ENCODE assay signal across 8 cellular contexts in genomic region chr19:45817010-45817724, GRCh38. TPM values are rescaled to one million over a fixed set of nuclear protein-coding genes. Genes with fewer than 3 reads are reported as not detected.
DNase-seq lines count a peak whose midpoint lies in the region; ATAC-seq, FAIRE-seq and TF ChIP-seq lines count a peak whose summit lies in the region.

No MANE protein-coding gene starts in this region.

- DNase-seq in AG09309 (ENCODE audit: low read depth) = peak; percentile 60
- peak; percentile 54 for DNase-seq in NCI-H345 treated with DMSO at 0.1 percent for 48 hours (lab: John Stamatoyannopoulos, UW; ENCODE audit: unreplicated experiment)
- DNase-seq in activated CD4-positive, CD25-positive, alpha-beta regulatory T cell treated with anti-CD3 and anti-CD28 coated beads, Interleukin-2, amount 50 U/mL, for 16 hours (ENCODE audit: low read depth, low spot score) = peak; percentile 93
- peak; percentile 91 for DNase-seq in central memory CD4-positive, alpha-beta T cell
- peak; percentile 97 for DNase-seq in kidney
- DNase-seq in stimulated activated CD4-positive, alpha-beta T cell treated with anti-CD3 and anti-CD28 coated beads, Interleukin-2, amount 100 ng/mL, for 24 hours = peak; percentile 99

- no peak overlapping the region for H3K9ac ChIP-seq in kidney (ENCODE audit: low read length in 2 of 2)

- H3K36me3 ChIP-seq in kidney (ENCODE audit: control insufficient read depth in 1 of 2, insufficient read depth in 2 of 2, low read length in 2 of 2) = peaks cover 2 to 4% of the 10 kb centered on the region in 2 donors

- ATAC-seq in GM18870 (IDR thresholded peaks at IDR 0.05; ENCODE audit: unreplicated experiment) = peak; percentile 84
- ATAC-seq in HG03175 (IDR thresholded peaks at IDR 0.05; ENCODE audit: unreplicated experiment) = peak; percentile 82

- H3K27ac ChIP-seq in kidney (ENCODE audit: low read depth in 2 of 2, low read length in 2 of 2) = no peak overlapping the region

- TF ChIP-seq CTCF in AG09309 (IDR thresholded peaks at IDR 0.05; ENCODE audit: control insufficient read depth, insufficient read depth, low read depth, low read length, missing control alignments) (peak; percentile 96), kidney (IDR thresholded peaks at IDR 0.05; ENCODE audit: borderline replicate concordance, extremely low read depth, insufficient read depth) (peak; percentile 89)

- no peak overlapping the region for H3K4me3 ChIP-seq in AG09309 (ENCODE audit: control insufficient read depth, low read depth, low read length)
- no peak overlapping the region for H3K4me3 ChIP-seq in kidney (ENCODE audit: low read length in 2 of 2)

- H3K4me1 ChIP-seq in kidney (ENCODE audit: control insufficient read depth in 1 of 2, insufficient read depth in 1 of 2, low read depth in 1 of 2, low read length in 2 of 2) = no peaks in the 10 kb centered on the region

- intact Hi-C loops in kidney (cut with DNase I) = no loop called here

- peak; percentile 89 for FAIRE-seq in kidney (lab: Jason Lieb, UNC)

- H3K9me3 ChIP-seq in kidney (ENCODE audit: control insufficient read depth in 1 of 2, low read length in 2 of 2) = no peaks in the 10 kb centered on the region

RNA-seq across cellular contexts. Expression of gene RSPH6A, which starts 2.1 kb away (rescaled TPM):
- total RNA-seq in kidney = 0.13 TPM
- polyA plus RNA-seq in kidney (ENCODE audit: insufficient read depth, low read depth, low replicate concordance) = not detected

RNA-seq across cellular contexts. Expression of gene DMWD, which starts 24.5 kb away (rescaled TPM):
- total RNA-seq in kidney = 60.9 TPM
- polyA plus RNA-seq in kidney (ENCODE audit: insufficient read depth, low read depth, low replicate concordance) = 22.2 TPM

RNA-seq across cellular contexts. Expression of gene DMPK, which starts 34.9 kb away (rescaled TPM):
- 63.0 TPM for total RNA-seq in kidney
- 31.3 TPM for polyA plus RNA-seq in kidney (ENCODE audit: insufficient read depth, low read depth, low replicate concordance)

RNA-seq across cellular contexts. Expression of gene SYMPK, which starts 45.8 kb away (rescaled TPM):
- total RNA-seq in kidney = 77.4 TPM
- polyA plus RNA-seq in kidney (ENCODE audit: insufficient read depth, low read depth, low replicate concordance) = 61.5 TPM

RNA-seq across cellular contexts. Expression of gene FOXA3, which starts 47.0 kb away (rescaled TPM):
- 3.7 TPM for total RNA-seq in kidney
- polyA plus RNA-seq in kidney (ENCODE audit: insufficient read depth, low read depth, low replicate concordance) = 1.8 TPM
